In genomic region chr12:1594045-1594294, GRCh38 we compare ENCODE assay signal across 8 cellular contexts. TPM values are rescaled to one million over a fixed set of nuclear protein-coding genes. Genes with fewer than 3 reads are reported as not detected.
A peak's percentile ranks its signal among the peaks of the same experiment; 100 is the strongest.
DNase-seq lines count a peak whose midpoint lies in the region; ATAC-seq, FAIRE-seq and TF ChIP-seq lines count a peak whose summit lies in the region.

No MANE protein-coding gene starts in this region.

- DNase-seq in AG09309 (ENCODE audit: low read depth) (no peak), GM13977 (ENCODE audit: low spot score) (peak; percentile 84), NCI-H2171 treated with DMSO at 0.1 percent for 48 hours (lab: John Stamatoyannopoulos, UW) (peak; percentile 85), hippocampal formation (lab: John Stamatoyannopoulos, UW) (peak; percentile 53 to 56), small intestine (peak; percentile 68), T-helper 9 cell (no peak)
- DNase-seq in activated naive CD4-positive, alpha-beta T cell treated with anti-CD3 and anti-CD28 coated beads, Interleukin-2, amount 50 U/mL, for 72 hours (ENCODE audit: low spot score in 2 of 2), result peak in 1 of 2 donors; percentile 69

- H3K9me3 Mint-ChIP-seq in activated naive CD4-positive, alpha-beta T cell treated with anti-CD3 and anti-CD28 coated beads, Interleukin-2, amount 50 U/mL, for 72 hours, result peaks cover 0 to 6% of the 10 kb centered on the region in 2 donors

- no peak for TF ChIP-seq CTCF in AG09309 (IDR thresholded peaks at IDR 0.05; ENCODE audit: control insufficient read depth, insufficient read depth, low read depth, low read length, missing control alignments)
- no peak for TF ChIP-seq CTCF in GM13977 (IDR thresholded peaks at IDR 0.05; ENCODE audit: extremely low read depth, insufficient read depth, missing control alignments)

- H3K9me3 ChIP-seq in small intestine (ENCODE audit: control insufficient read depth, low read depth), result no peaks in the 10 kb centered on the region

- H3K27ac Mint-ChIP-seq in activated naive CD4-positive, alpha-beta T cell treated with anti-CD3 and anti-CD28 coated beads, Interleukin-2, amount 50 U/mL, for 72 hours, result no peak overlapping the region

- ATAC-seq in HG02884 (IDR thresholded peaks at IDR 0.05; ENCODE audit: unreplicated experiment), result peak; percentile 45
- ATAC-seq in activated naive CD4-positive, alpha-beta T cell treated with anti-CD3 and anti-CD28 coated beads, Interleukin-2, amount 50 U/mL, for 72 hours, result peak; percentile 42 to 58

- peaks cover 33 to 35% of the 10 kb centered on the region in 2 donors for H3K36me3 Mint-ChIP-seq in activated naive CD4-positive, alpha-beta T cell treated with anti-CD3 and anti-CD28 coated beads, Interleukin-2, amount 50 U/mL, for 72 hours

- no peak for FAIRE-seq in small intestine (lab: Jason Lieb, UNC)

- peak overlapping the region; percentile 93 for H3K27ac ChIP-seq in small intestine (ENCODE audit: low read depth in 1 of 2, low read length in 1 of 2)

- H3K4me3 ChIP-seq in AG09309 (ENCODE audit: control insufficient read depth, low read depth, low read length) (peak overlapping the region; percentile 72), small intestine (ENCODE audit: low read depth in 1 of 2, low read length in 2 of 2) (peak overlapping the region; percentile 68 to 76)

- H3K36me3 ChIP-seq in small intestine (ENCODE audit: control insufficient read depth in 2 of 2, insufficient read depth in 2 of 2, low read length in 2 of 2), result no peaks in the 10 kb centered on the region

- H3K27me3 ChIP-seq in small intestine (ENCODE audit: control insufficient read depth in 2 of 2, insufficient read depth in 2 of 2, low read length in 2 of 2), result no peaks in the 10 kb centered on the region

- 0% methylated on average over 10 to 36 of the region's 36 CpGs; no CpG with 5 or more reads in 1 of the 3 donors for WGBS in small intestine, 3 donors

- in situ Hi-C loops in GM13977 (cut with MboI; ENCODE audit: low pct_unique_long_range_greater_than_20kb, low sequenced_read_pairs, unreplicated experiment), result no loop called here

- peaks cover 4 to 10% of the 10 kb centered on the region in 2 donors for H3K4me1 ChIP-seq in small intestine (ENCODE audit: control insufficient read depth in 2 of 2, insufficient read depth in 1 of 2, low read depth in 1 of 2, low read length in 1 of 2)

RNA-seq across cellular contexts. Expression of gene FBXL14, which starts 0.4 kb away (rescaled TPM):
- total RNA-seq in activated naive CD4-positive, alpha-beta T cell treated with anti-CD3 and anti-CD28 coated beads, Interleukin-2, amount 50 U/mL, for 72 hours, result 10 to 100 TPM; 21.7 to 25.3 TPM
- polyA plus RNA-seq in small intestine, result 10 to 100 TPM in 1 of 3 donors, 1 to 10 TPM in 2; 3.5 to 15.7 (median 4.2) TPM

RNA-seq across cellular contexts. Expression of gene WNT5B, which starts 35.1 kb away (rescaled TPM):
- total RNA-seq in activated naive CD4-positive, alpha-beta T cell treated with anti-CD3 and anti-CD28 coated beads, Interleukin-2, amount 50 U/mL, for 72 hours, result under 1 TPM in 1 of 2 donors, not detected in 1; 0.18 TPM
- 1 to 10 TPM in 2 of 3 donors, under 1 TPM in 1; 0.67 to 3.6 (median 1.1) TPM for polyA plus RNA-seq in small intestine

Comparison
In these comparisons a context has a peak if more than half of its experiments do, and no peak if none do; other contexts are left out.
1. DNase-seq: peak in GM13977 (single experiment), NCI-H2171 treated with DMSO at 0.1 percent for 48 hours (single experiment), hippocampal formation (2 of 2) and small intestine (single experiment); none in AG09309 (single experiment) and T-helper 9 cell (single experiment).